ENCODE assay signal across 23 cellular contexts in genomic region chr1:85356130-85356529, GRCh38.
"Had no signal": no experiment of that assay in that cellular context is flagged by ENCODE, and none has a peak within 500 bp of the region (broad histone marks: within the 10 kb centered on the region; RNA-seq: fewer than 3 reads in every experiment).

No MANE protein-coding gene starts in this region.

- FAIRE-seq: bronchial epithelial cell, frontal cortex, keratinocyte, urothelium cell line had no signal

- H3K36me3 Mint-ChIP-seq: activated CD4-positive, alpha-beta memory T cell treated with anti-CD3 and anti-CD28 coated beads for 36 hours; activated naive CD8-positive, alpha-beta T cell had no signal

- H3K27ac ChIP-seq: left ventricle myocardium inferior, tibial nerve had no signal

- H3K9me3 Mint-ChIP-seq: activated B cell treated with CpG ODN at 0.5 μM for 24 hours; activated CD4-positive, alpha-beta memory T cell treated with anti-CD3 and anti-CD28 coated beads for 36 hours; activated T-helper 1 cell treated with anti-CD3 and anti-CD28 coated beads, Interleukin-12 subunit alpha, Interleukin-12 subunit beta, Interleukin-2, Interleukin-4 antibody, amounts not matched to agents 30 ng/mL and 10 ng/mL and 1 ng/mL, durations not matched to agents 14 hours and 24 hours and 36 hours; nephron progenitor cell; stimulated activated naive CD8-positive, alpha-beta T cell treated with anti-CD3 and anti-CD28 coated beads, Interleukin-15, Interleukin-2, amounts not matched to agents 100 ng/mL and 50 ng/mL, for 24 hours had no signal

- H3K36me3 ChIP-seq: left ventricle myocardium inferior, tibial nerve had no signal

- H3K27me3 Mint-ChIP-seq: activated B cell treated with CpG ODN at 0.5 μM for 24 hours; activated naive CD8-positive, alpha-beta T cell; stimulated activated naive CD8-positive, alpha-beta T cell treated with anti-CD3 and anti-CD28 coated beads, Interleukin-15, Interleukin-2, amounts not matched to agents 100 ng/mL and 50 ng/mL, for 24 hours had no signal

- H3K9me3 ChIP-seq: left ventricle myocardium inferior, tibial nerve had no signal

- DNase-seq: activated B cell treated with CpG ODN at 0.5 μM for 24 hours; activated CD4-positive, alpha-beta memory T cell treated with anti-CD3 and anti-CD28 coated beads for 36 hours; activated CD4-positive, alpha-beta T cell treated with anti-CD3 and anti-CD28 coated beads for 4 hours; activated gamma-delta T cell treated with Interleukin-2 at 50 U/mL for 16 hours; activated T-cell treated with anti-CD3 and anti-CD28 coated beads for 4 hours; cerebellar nuclear complex; cortex of kidney; effector CD4-positive, alpha-beta T cell; hypothalamus; left ventricle myocardium inferior; mammary epithelial cell; midbrain; nephron progenitor cell; nucleus accumbens; stimulated activated CD4-positive, alpha-beta T cell treated with anti-CD3 and anti-CD28 coated beads, Interleukin-2, amount 100 ng/mL, for 48 hours had no signal

- H3K4me3 Mint-ChIP-seq: activated B cell treated with CpG ODN at 0.5 μM for 24 hours; activated CD4-positive, alpha-beta memory T cell treated with anti-CD3 and anti-CD28 coated beads for 36 hours; activated naive CD8-positive, alpha-beta T cell; activated T-helper 1 cell treated with anti-CD3 and anti-CD28 coated beads, Interleukin-12 subunit alpha, Interleukin-12 subunit beta, Interleukin-2, Interleukin-4 antibody, amounts not matched to agents 30 ng/mL and 10 ng/mL and 1 ng/mL, durations not matched to agents 14 hours and 24 hours and 36 hours; nephron progenitor cell; stimulated activated naive CD8-positive, alpha-beta T cell treated with anti-CD3 and anti-CD28 coated beads, Interleukin-15, Interleukin-2, amounts not matched to agents 100 ng/mL and 50 ng/mL, for 24 hours had no signal

- H3K4me3 ChIP-seq: left ventricle myocardium inferior, tibial nerve had no signal

- H3K27ac Mint-ChIP-seq: activated B cell treated with CpG ODN at 0.5 μM for 24 hours; activated CD4-positive, alpha-beta memory T cell treated with anti-CD3 and anti-CD28 coated beads for 36 hours; activated naive CD8-positive, alpha-beta T cell; activated T-helper 1 cell treated with anti-CD3 and anti-CD28 coated beads, Interleukin-12 subunit alpha, Interleukin-12 subunit beta, Interleukin-2, Interleukin-4 antibody, amounts not matched to agents 30 ng/mL and 10 ng/mL and 1 ng/mL, durations not matched to agents 14 hours and 24 hours and 36 hours; nephron progenitor cell; stimulated activated naive CD8-positive, alpha-beta T cell treated with anti-CD3 and anti-CD28 coated beads, Interleukin-15, Interleukin-2, amounts not matched to agents 100 ng/mL and 50 ng/mL, for 24 hours had no signal

- H3K27me3 ChIP-seq: tibial nerve had no signal

- H3K4me1 Mint-ChIP-seq: activated B cell treated with CpG ODN at 0.5 μM for 24 hours, nephron progenitor cell had no signal
